Comparison of ENCODE assay signal across 8 cellular contexts in genomic region chr10:3622845-3623621, GRCh38.
DNase-seq lines count a peak whose midpoint lies in the region; ATAC-seq and TF ChIP-seq lines count a peak whose summit lies in the region.

No MANE protein-coding gene starts in this region.

- in situ Hi-C loops in GM13976 (cut with MboI; ENCODE audit: low sequenced_read_pairs, unreplicated experiment): no loop called here

- H3K9ac ChIP-seq in mucosa of rectum (ENCODE audit: low read depth in 1 of 2, low read length in 2 of 2): no peak overlapping the region

- H3K27me3 ChIP-seq in mucosa of rectum (ENCODE audit: control insufficient read depth in 2 of 2, insufficient read depth in 2 of 2, low read length in 2 of 2) (no peaks in the 10 kb centered on the region), spleen (replicated peaks in 1 of 7) (no peaks in the 10 kb centered on the region)

- peaks cover 7 to 22% (median 16%) of the 10 kb centered on the region in 3 donors for H3K4me1 Mint-ChIP-seq in T-cell

- H3K9me3 ChIP-seq in mucosa of rectum (ENCODE audit: control insufficient read depth in 2 of 2, low read length in 2 of 2): no peaks in the 10 kb centered on the region
- H3K9me3 ChIP-seq in spleen: peaks cover 0 to 20% (median 16%) of the 10 kb centered on the region in 8 donors

- 49 to 69% (median 62%) methylated on average over 3 of the region's 3 CpGs for WGBS in spleen, 5 donors

- peak overlapping the region; percentile 48 to 59 for H3K27ac Mint-ChIP-seq in T-cell

- TF ChIP-seq POLR2A in spleen (IDR thresholded peaks at IDR 0.05): no peak

- POLR2A ChIA-PET in T-cell (lab: Charles Lee): interaction anchor here in 1 of 2 donors (0.6 kb wide), 2 partner anchors 9 to 563 kb away, joined by 3 to 6 read pairs; no protein-coding TSS in a partner anchor

- H3K4me1 ChIP-seq in mucosa of rectum (ENCODE audit: control insufficient read depth in 2 of 2, insufficient read depth in 2 of 2, low read length in 2 of 2): no peaks in the 10 kb centered on the region
- peaks cover 0 to 18% (median 10%) of the 10 kb centered on the region in 6 donors for H3K4me1 ChIP-seq in spleen

- H3K36me3 Mint-ChIP-seq in T-cell: peaks cover 9% of the 10 kb centered on the region

- TF ChIP-seq CTCF in GM12865 (IDR thresholded peaks at IDR 0.05; ENCODE audit: insufficient read depth, low read depth, low read length, missing control alignments) (no peak), spleen (IDR thresholded peaks at IDR 0.05 in 8 of 11, conservative IDR thresholded peaks at IDR 0.05 in 3 of 11) (no peak), GM13976 (IDR thresholded peaks at IDR 0.05; ENCODE audit: borderline replicate concordance, control extremely low read depth, extremely low read depth, insufficient read depth, missing control alignments) (no peak)

- intact Hi-C loops in spleen (cut with DNase I; ENCODE audit: low total_unique reads): no loop called here

- ATAC-seq in GM21786 (IDR thresholded peaks at IDR 0.05; ENCODE audit: unreplicated experiment) (peak; percentile 44), T-cell (replicated peaks in 1 of 4) (peak in 2 of 4 experiments; percentile 52 to 53)

- H3K36me3 ChIP-seq in mucosa of rectum (ENCODE audit: control insufficient read depth in 2 of 2, insufficient read depth in 2 of 2, low read length in 2 of 2) (no peaks in the 10 kb centered on the region), spleen (no peaks in the 10 kb centered on the region)

- DNase-seq in GM12865 (ENCODE audit: low read depth) (peak; percentile 61), T-cell (no peak), spleen (no peak), GM13976 (ENCODE audit: low spot score) (no peak), OCI-M1 (lab: John Stamatoyannopoulos, UW) (no peak)
- DNase-seq in activated CD4-positive, CD25-positive, alpha-beta regulatory T cell treated with anti-CD3 and anti-CD28 coated beads, Interleukin-2, amount 50 U/mL, for 72 hours: no peak

- H3K4me3 ChIP-seq in GM12865 (ENCODE audit: low read depth, low read length) (no peak overlapping the region), mucosa of rectum (ENCODE audit: low read length in 2 of 2) (no peak overlapping the region), spleen (no peak overlapping the region)

- peak overlapping the region; percentile 2 for H3K27ac ChIP-seq in mucosa of rectum (ENCODE audit: low read depth in 2 of 2, low read length in 2 of 2)
- H3K27ac ChIP-seq in spleen: peak overlapping the region in 4 of 8 donors; percentile 3 to 48 (median 29)

- peaks cover 0 to 9% of the 10 kb centered on the region in 2 donors for H3K27me3 Mint-ChIP-seq in T-cell

- CTCF ChIA-PET in T-cell (lab: Charles Lee): no interaction called here

- H3K4me3 Mint-ChIP-seq in T-cell: peak overlapping the region in 1 of 3 donors; percentile 17

- peaks cover 7 to 11% (median 11%) of the 10 kb centered on the region in 3 donors for H3K9me3 Mint-ChIP-seq in T-cell
